In genomic region chr17:4860651-4861050, GRCh38 we compare ENCODE assay signal across 1 cellular context.
TF ChIP-seq lines count a peak whose summit lies in the region.

No MANE protein-coding gene starts in this region.

TF ChIP-seq in GM23338, 12 proteins besides CTCF, POLR2A, EP300 and RAD21 (continued from another document):
- TF ChIP-seq REST (IDR thresholded peaks at IDR 0.05; ENCODE audit: unreplicated experiment) (no peak), NANOG (IDR thresholded peaks at IDR 0.05; ENCODE audit: borderline replicate concordance) (no peak), ZNF462 (CRISPR knock-in tag; IDR thresholded peaks at IDR 0.05) (no peak), ZNF114 (CRISPR knock-in tag; IDR thresholded peaks at IDR 0.05) (no peak), ETS1 (IDR thresholded peaks at IDR 0.05) (no peak), ZNF331 (CRISPR knock-in tag; IDR thresholded peaks at IDR 0.05; ENCODE audit: low read depth) (no peak), CREB1 (CRISPR knock-in tag; IDR thresholded peaks at IDR 0.05; ENCODE audit: low read depth) (no peak)
